9 cellular contexts compared by ENCODE assay signal in genomic region chr19:858868-859843, GRCh38. TPM values are rescaled to one million over a fixed set of nuclear protein-coding genes. Genes with fewer than 3 reads are reported as not detected.
A peak's percentile ranks its signal among the peaks of the same experiment; 100 is the strongest.
DNase-seq lines count a peak whose midpoint lies in the region; TF ChIP-seq lines count a peak whose summit lies in the region.
"Had no signal": no experiment of that assay in that cellular context is flagged by ENCODE, and none has a peak within 500 bp of the region (broad histone marks: within the 10 kb centered on the region; RNA-seq: fewer than 3 reads in every experiment).

Gene CFD (plus strand): TSS chr19:859664. CDS start chr19:859690, 26 bp downstream.

- H3K4me1 Mint-ChIP-seq in MCF 10A (ENCODE audit: insufficient read depth, unreplicated experiment): peaks cover 5% of the 10 kb centered on the region

- H3K27me3 ChIP-seq in breast epithelium (peaks cover 0 to 3% of the 10 kb centered on the region in 2 donors), colonic mucosa (peaks cover 9% of the 10 kb centered on the region), uterus (peaks cover 0 to 26% of the 10 kb centered on the region in 2 donors)

- TF ChIP-seq POLR2A in breast epithelium (IDR thresholded peaks at IDR 0.05) (no peak), uterus (IDR thresholded peaks at IDR 0.05) (peak in 1 of 2 donors; percentile 20)

- CTCF ChIA-PET in MCF 10A (lab: Yijun Ruan, JAX): interaction anchor here (0.6 to 1.2 kb wide), 2 partner anchors 123 to 400 kb away, joined by 4 read pairs; no protein-coding TSS in a partner anchor

- WGBS in mesodermal cell (ENCODE audit: insufficient coverage in 2 of 2), 2 experiments: 67 to 75% methylated on average over 13 to 22 of the region's 24 CpGs
- WGBS in urinary bladder: 32% methylated on average over 24 of the region's 24 CpGs

- POLR2A ChIA-PET in MCF 10A (lab: Yijun Ruan, JAX): interaction anchor here (0.6 to 1.4 kb wide), 2 partner anchors 23 to 183 kb away, joined by 3 read pairs; partner anchors contain the start of gene FSTL3

- H3K9ac ChIP-seq in colonic mucosa (ENCODE audit: low read depth in 2 of 2, low read length in 2 of 2): peak within 1 kb of the TSS; percentile 38 to 76

- H3K36me3 Mint-ChIP-seq in MCF 10A (ENCODE audit: insufficient read depth, unreplicated experiment): no peaks in the 10 kb centered on the region

- no peak within 1 kb of the TSS for H3K27ac Mint-ChIP-seq in MCF 10A (ENCODE audit: low read depth, unreplicated experiment)

- no peak for TF ChIP-seq CTCF in breast epithelium (IDR thresholded peaks at IDR 0.05)
- TF ChIP-seq CTCF in MCF 10A (IDR thresholded peaks at IDR 0.05; ENCODE audit: unreplicated experiment): no peak
- no peak for TF ChIP-seq CTCF in colonic mucosa (IDR thresholded peaks at IDR 0.05)
- TF ChIP-seq CTCF in uterus (IDR thresholded peaks at IDR 0.05): no peak

- BruUV-seq in MCF 10A (replicated peaks; lab: Mats Ljungman, UMichigan): no TSS peak

- H3K4me3 Mint-ChIP-seq in MCF 10A (ENCODE audit: unreplicated experiment): no peak within 1 kb of the TSS

- H3K36me3 ChIP-seq in breast epithelium (no peaks in the 10 kb centered on the region), colonic mucosa (no peaks in the 10 kb centered on the region), mesodermal cell (ENCODE audit: control insufficient read depth, insufficient read depth, low read length) (no peaks in the 10 kb centered on the region), urinary bladder (ENCODE audit: insufficient read depth) (no peaks in the 10 kb centered on the region), uterus (no peaks in the 10 kb centered on the region)

- H3K4me3 ChIP-seq in breast epithelium (peak within 1 kb of the TSS; percentile 49 to 77 (median 52)), colonic mucosa (peak within 1 kb of the TSS; percentile 32), mesodermal cell (ENCODE audit: extremely low read depth, insufficient read depth, low read length, poor library complexity, severe bottlenecking) (peak within 1 kb of the TSS; percentile 25), urinary bladder (ENCODE audit: low read depth, low read length) (peak within 1 kb of the TSS; percentile 43), uterus (peak within 1 kb of the TSS in 1 of 2 donors; percentile 7)

- H3K27ac ChIP-seq in breast epithelium (peak within 1 kb of the TSS; percentile 60 to 75), colonic mucosa (peak within 1 kb of the TSS; percentile 40), mesodermal cell (ENCODE audit: low read depth, low read length, severe bottlenecking) (no peak within 1 kb of the TSS), urinary bladder (ENCODE audit: low read depth) (peak within 1 kb of the TSS; percentile 93), uterus (peak within 1 kb of the TSS in 1 of 2 donors; percentile 27)
- H3K27ac ChIP-seq: epithelial cell of prostate had no signal

- peaks cover 6 to 10% of the 10 kb centered on the region in 2 donors for H3K4me1 ChIP-seq in breast epithelium
- no peaks in the 10 kb centered on the region for H3K4me1 ChIP-seq in colonic mucosa
- no peaks in the 10 kb centered on the region for H3K4me1 ChIP-seq in mesodermal cell (ENCODE audit: control insufficient read depth, insufficient read depth, low read length, poor library complexity, severe bottlenecking)
- peaks cover 1% of the 10 kb centered on the region for H3K4me1 ChIP-seq in urinary bladder (ENCODE audit: insufficient read depth)
- peaks cover 0 to 17% of the 10 kb centered on the region in 2 donors for H3K4me1 ChIP-seq in uterus

- no peaks in the 10 kb centered on the region for H3K9me3 Mint-ChIP-seq in MCF 10A (ENCODE audit: unreplicated experiment)

- intact Hi-C loops in breast epithelium (cut with DNase I; ENCODE audit: low total_unique reads) (loop anchor here (5.0 kb wide), 2 partner anchors 58 to 123 kb away; partner anchors contain the start of genes KISS1R and WDR18), MCF 10A (cut with micrococcal nuclease) (loop anchor here (10.0 kb wide), 1 partner anchor 126 kb away; the partner anchor contains the start of gene WDR18), colonic mucosa (cut with DNase I) (loop anchor here (10.0 kb wide), 1 partner anchor 94 kb away; no protein-coding TSS in a partner anchor), uterus (cut with DNase I; ENCODE audit: low total_unique reads) (no loop called here)

- H3K9me3 ChIP-seq in breast epithelium (no peaks in the 10 kb centered on the region), colonic mucosa (no peaks in the 10 kb centered on the region), mesodermal cell (ENCODE audit: control insufficient read depth, low read length) (no peaks in the 10 kb centered on the region), uterus (no peaks in the 10 kb centered on the region)

- DNase-seq in breast epithelium (ENCODE audit: low spot score in 2 of 2) (no peak), MCF 10A (ENCODE audit: unreplicated experiment) (no peak), colonic mucosa (peak; percentile 58), UCSD-AML1 (lab: John Stamatoyannopoulos, UW; ENCODE audit: unreplicated experiment) (no peak), DMS79 treated with DMSO at 0.1 percent for 48 hours (lab: John Stamatoyannopoulos, UW) (no peak), uterus (no peak)

- H3K27me3 Mint-ChIP-seq in MCF 10A (ENCODE audit: insufficient read depth, unreplicated experiment): no peaks in the 10 kb centered on the region

RNA-seq across cellular contexts. Expression of gene CFD, which starts in this region (rescaled TPM):
- total RNA-seq in breast epithelium (1,000 to 10,000 TPM in 1 of 3 donors, 100 to 1,000 TPM in 2; 345 to 6,770 (median 797) TPM), MCF 10A (2022) (0.88 and 1.1 TPM in 2 replicates), colonic mucosa (10 to 100 TPM; 42.2 to 55.3 TPM), urinary bladder (84.4 TPM), uterus (100 to 1,000 TPM in 1 of 4 donors, 10 to 100 TPM in 1, 1 to 10 TPM in 2; 3.2 to 233 (median 50.2) TPM)
- polyA plus RNA-seq in mesodermal cell (2013, experiment 1 of 2): not detected
- polyA plus RNA-seq in mesodermal cell (2013, experiment 2 of 2): 0.35 TPM
- polyA plus RNA-seq in urinary bladder: 2,164 TPM
